17 cellular contexts compared by ENCODE assay signal in the genomic region with DNA sequence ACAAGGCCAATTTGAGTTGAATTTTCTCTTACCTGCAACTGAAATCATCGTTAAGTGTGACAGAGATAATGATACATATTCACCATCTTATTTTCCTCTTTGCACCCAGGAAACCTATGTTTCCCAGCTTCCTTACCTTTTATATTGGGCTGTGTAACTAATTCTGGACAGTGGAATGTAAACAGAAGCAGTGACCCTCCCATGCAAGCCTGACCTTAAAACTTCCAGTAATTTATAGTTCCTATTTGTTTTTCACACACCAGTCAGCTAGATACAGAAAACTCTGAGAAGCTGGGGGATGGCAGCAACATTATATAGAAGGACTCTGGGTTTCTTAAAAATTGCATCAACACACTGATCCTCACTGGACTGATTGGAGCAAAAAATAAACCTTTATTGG.
"Had no signal": no experiment of that assay in that cellular context is flagged by ENCODE, and none has a peak within 500 bp of the region (broad histone marks: within the 10 kb centered on the region; RNA-seq: fewer than 3 reads in every experiment).

No MANE protein-coding gene starts in this region.

- H3K27me3 Mint-ChIP-seq: brain, T-helper 17 cell had no signal

- ATAC-seq: heart right ventricle; left lobe of liver; natural killer cell treated with Interleukin-12 subunit alpha and Interleukin-12 subunit beta and Interleukin-15 and Interleukin-18, amount 100 ng/mL, for 72 hours; T-helper 17 cell had no signal

- H3K27me3 ChIP-seq: heart right ventricle, tibial artery had no signal

- H3K4me1 Mint-ChIP-seq: activated naive CD8-positive, alpha-beta T cell treated with anti-CD3 and anti-CD28 coated beads, Interleukin-2, amount 10 ng/mL, durations not matched to agents 7 days and 5 days; brain had no signal

- H3K4me3 ChIP-seq: heart right ventricle, skin epidermis, tibial artery had no signal

- H3K9me3 ChIP-seq: tibial artery had no signal

- H3K4me3 Mint-ChIP-seq: activated CD4-positive, alpha-beta T cell treated with anti-CD3 and anti-CD28 coated beads, Interleukin-2, amount 10 ng/mL, durations not matched to agents 7 days and 5 days; activated naive CD8-positive, alpha-beta T cell treated with anti-CD3 and anti-CD28 coated beads, Interleukin-2, amount 10 ng/mL, durations not matched to agents 7 days and 5 days; brain; natural killer cell treated with Interleukin-12 subunit alpha and Interleukin-12 subunit beta and Interleukin-15 and Interleukin-18, amount 100 ng/mL, for 72 hours; T-helper 17 cell had no signal

- H3K36me3 ChIP-seq: heart right ventricle, tibial artery had no signal

- H3K9me3 Mint-ChIP-seq: natural killer cell treated with Interleukin-12 subunit alpha and Interleukin-12 subunit beta and Interleukin-15 and Interleukin-18, amount 100 ng/mL, for 72 hours had no signal

- DNase-seq: activated CD4-positive, alpha-beta T cell treated with anti-CD3 and anti-CD28 coated beads, Interleukin-2, amount 10 ng/mL, durations not matched to agents 7 days and 5 days; activated naive CD4-positive, alpha-beta T cell; activated naive CD8-positive, alpha-beta T cell treated with anti-CD3 and anti-CD28 coated beads, Interleukin-2, amount 10 ng/mL, durations not matched to agents 7 days and 5 days; cortex of kidney; effector CD4-positive, alpha-beta T cell; heart right ventricle; mammary epithelial cell; nucleus accumbens; stimulated activated CD4-positive, alpha-beta T cell treated with anti-CD3 and anti-CD28 coated beads, Interleukin-15, amount 100 ng/mL, for 24 hours; stimulated activated CD4-positive, alpha-beta T cell treated with anti-CD3 and anti-CD28 coated beads, Interleukin-4, amount 100 ng/mL, for 24 hours; stimulated activated naive CD4-positive, alpha-beta T cell; T-helper 17 cell; tibial artery had no signal

- H3K27ac Mint-ChIP-seq: activated CD4-positive, alpha-beta T cell treated with anti-CD3 and anti-CD28 coated beads, Interleukin-2, amount 10 ng/mL, durations not matched to agents 7 days and 5 days; activated naive CD8-positive, alpha-beta T cell treated with anti-CD3 and anti-CD28 coated beads, Interleukin-2, amount 10 ng/mL, durations not matched to agents 7 days and 5 days; brain; natural killer cell treated with Interleukin-12 subunit alpha and Interleukin-12 subunit beta and Interleukin-15 and Interleukin-18, amount 100 ng/mL, for 72 hours; T-helper 17 cell had no signal

- H3K36me3 Mint-ChIP-seq: natural killer cell treated with Interleukin-12 subunit alpha and Interleukin-12 subunit beta and Interleukin-15 and Interleukin-18, amount 100 ng/mL, for 72 hours had no signal

- H3K27ac ChIP-seq: tibial artery had no signal
